Comparison of ENCODE assay signal across 8 cellular contexts in the genomic region with DNA sequence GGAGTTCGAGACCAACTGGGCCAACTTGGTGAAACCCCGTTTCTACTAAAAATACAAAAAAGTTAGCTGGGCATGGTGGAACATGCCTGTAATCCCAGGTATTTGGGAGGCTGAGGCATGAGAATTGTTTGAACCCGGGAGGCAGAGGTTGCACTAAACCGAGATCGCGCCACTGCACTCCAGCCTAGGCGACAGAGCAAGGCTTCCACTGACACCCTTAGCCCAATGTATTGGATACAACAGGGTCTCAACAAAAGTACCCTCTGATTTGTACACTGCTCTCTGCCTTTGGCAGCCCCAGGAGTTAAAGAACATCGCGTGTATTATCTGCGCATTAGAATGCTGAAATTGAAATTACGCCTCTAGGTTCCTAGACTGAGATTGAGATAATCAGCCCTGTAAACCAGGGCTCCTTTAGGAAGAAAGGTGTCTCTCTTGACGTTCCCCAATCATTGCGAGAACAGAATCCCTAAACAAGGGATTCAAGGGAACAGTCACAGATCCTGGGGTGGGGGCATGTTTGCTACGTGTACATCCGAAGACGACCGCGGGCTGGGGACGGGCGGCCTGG. TPM values are rescaled to one million over a fixed set of nuclear protein-coding genes. Genes with fewer than 3 reads are reported as not detected.
DNase-seq lines count a peak whose midpoint lies in the region; ATAC-seq, FAIRE-seq and TF ChIP-seq lines count a peak whose summit lies in the region.

No MANE protein-coding gene starts in this region.

- DNase-seq in DMS114 treated with DMSO at 0.1 percent for 48 hours (lab: John Stamatoyannopoulos, UW; ENCODE audit: unreplicated experiment) (peak; percentile 25), kidney (no peak), substantia nigra (lab: John Stamatoyannopoulos, UW) (peak in 1 of 49 donors; percentile 30), NCI-H774 (lab: John Stamatoyannopoulos, UW) (no peak), DMS53 (lab: John Stamatoyannopoulos, UW) (no peak)
- no peak for DNase-seq in activated effector memory CD4-positive, alpha-beta T cell treated with anti-CD3 and anti-CD28 coated beads, Interleukin-2, amount 50 U/mL, for 16 hours

- peaks cover 3% of the 10 kb centered on the region for H3K36me3 Mint-ChIP-seq in activated naive CD8-positive, alpha-beta T cell

- peak overlapping the region; percentile 94 for H3K4me3 Mint-ChIP-seq in activated naive CD8-positive, alpha-beta T cell

- no peaks in the 10 kb centered on the region for H3K36me3 ChIP-seq in kidney (ENCODE audit: control insufficient read depth in 1 of 2, insufficient read depth in 2 of 2, low read length in 2 of 2)

- H3K27me3 Mint-ChIP-seq in activated naive CD8-positive, alpha-beta T cell, result peaks cover 1% of the 10 kb centered on the region

- TF ChIP-seq CTCF in kidney (IDR thresholded peaks at IDR 0.05; ENCODE audit: borderline replicate concordance, extremely low read depth, insufficient read depth), result no peak

- H3K9ac ChIP-seq in kidney (ENCODE audit: low read length in 2 of 2), result peak overlapping the region; percentile 27 to 87

- peak; percentile 0 for ATAC-seq in HG02571 (IDR thresholded peaks at IDR 0.05; ENCODE audit: unreplicated experiment)

- H3K27ac Mint-ChIP-seq in activated naive CD8-positive, alpha-beta T cell, result peak overlapping the region; percentile 96

- no peaks in the 10 kb centered on the region for H3K9me3 Mint-ChIP-seq in activated naive CD8-positive, alpha-beta T cell (ENCODE audit: low read depth)

- peak overlapping the region; percentile 69 to 77 for H3K4me3 ChIP-seq in kidney (ENCODE audit: low read length in 2 of 2)

- peak overlapping the region; percentile 86 to 91 for H3K27ac ChIP-seq in kidney (ENCODE audit: low read depth in 2 of 2, low read length in 2 of 2)
- H3K27ac ChIP-seq in substantia nigra (ENCODE audit: low read depth, low read length, poor library complexity, severe bottlenecking), result peak overlapping the region; percentile 85

- no peak for FAIRE-seq in kidney (lab: Jason Lieb, UNC)

- no peaks in the 10 kb centered on the region for H3K9me3 ChIP-seq in kidney (ENCODE audit: control insufficient read depth in 1 of 2, low read length in 2 of 2)

- peaks cover 37% of the 10 kb centered on the region for H3K4me1 Mint-ChIP-seq in activated naive CD8-positive, alpha-beta T cell (ENCODE audit: low read depth)

- H3K4me1 ChIP-seq in kidney (ENCODE audit: control insufficient read depth in 1 of 2, insufficient read depth in 1 of 2, low read depth in 1 of 2, low read length in 2 of 2), result peaks cover 0 to 7% of the 10 kb centered on the region in 2 donors

- intact Hi-C loops in kidney (cut with DNase I), result no loop called here

RNA-seq across cellular contexts. Expression of a gene that starts 21.9 kb away (rescaled TPM):
- total RNA-seq in kidney, result 92.0 TPM
- polyA plus RNA-seq in kidney (ENCODE audit: insufficient read depth, low read depth, low replicate concordance), result 32.2 TPM
